Comparison of ENCODE assay signal across 15 cellular contexts in the genomic region with DNA sequence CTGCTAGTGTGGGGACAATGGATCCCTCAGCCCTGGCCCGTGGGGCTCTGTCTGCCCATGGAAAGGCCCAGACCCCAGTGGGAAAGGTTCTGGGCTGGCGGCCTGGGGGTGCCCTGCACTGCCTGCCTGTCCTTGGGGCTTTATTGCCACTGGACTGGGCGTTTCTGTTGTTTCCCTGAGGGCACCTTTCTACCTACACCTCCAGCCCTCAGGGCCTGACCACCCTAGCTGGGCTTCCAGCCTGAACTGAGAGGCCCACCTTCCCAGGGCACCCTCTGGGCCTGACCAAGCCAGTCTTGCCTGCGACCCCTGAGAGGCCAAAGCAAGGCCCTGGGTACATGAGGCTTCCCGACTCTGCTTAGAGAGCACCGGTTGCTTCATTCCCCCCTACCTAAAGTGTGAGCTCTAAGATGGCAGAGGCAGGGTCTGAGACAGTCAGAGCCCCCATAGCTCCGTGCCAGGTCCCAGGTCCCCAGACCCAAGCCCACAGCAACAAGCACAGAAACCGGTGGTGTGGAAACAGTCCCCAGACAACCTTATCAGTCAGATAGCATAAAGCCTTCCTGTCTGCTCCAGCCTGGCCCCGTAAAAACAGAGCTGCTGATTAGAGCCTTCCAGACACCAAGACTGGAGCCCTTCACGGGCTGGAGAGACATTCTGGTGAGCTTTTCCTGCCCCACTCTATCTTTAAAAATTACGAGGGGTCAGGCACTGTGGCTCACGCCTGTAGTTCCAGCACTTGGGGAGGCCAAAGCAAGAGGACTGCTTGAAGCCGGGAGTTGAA.
DNase-seq lines count a peak whose midpoint lies in the region; ATAC-seq, FAIRE-seq and TF ChIP-seq lines count a peak whose summit lies in the region.
"Had no signal": no experiment of that assay in that cellular context is flagged by ENCODE, and none has a peak within 500 bp of the region (broad histone marks: within the 10 kb centered on the region; RNA-seq: fewer than 3 reads in every experiment).

No MANE protein-coding gene starts in this region.

- H3K4me2 ChIP-seq in GM12878 (ENCODE audit: control insufficient read depth, insufficient read depth), result peak overlapping the region; percentile 73
- H3K4me2 ChIP-seq: A549 had no signal

- no peak overlapping the region for H2AFZ ChIP-seq in GM12878 (ENCODE audit: control insufficient read depth, low read depth, low read length)

- no peak for TF ChIP-seq RAD21 in GM12878 (IDR thresholded peaks at IDR 0.05; ENCODE audit: insufficient read depth, low read depth, low read length)

- H3K27ac ChIP-seq in GM12878 (ENCODE audit: control insufficient read depth, insufficient read depth), result peak overlapping the region; percentile 18; the same call in 1 of the 2 replicates
- H3K27ac ChIP-seq in effector memory CD4-positive, alpha-beta T cell (ENCODE audit: insufficient read depth, low read length, poor library complexity, severe bottlenecking), result no peak overlapping the region
- H3K27ac ChIP-seq: A549, breast epithelium, tibial artery had no signal

- no peak overlapping the region for H3K4me3 Mint-ChIP-seq in stimulated activated naive CD8-positive, alpha-beta T cell treated with anti-CD3 and anti-CD28 coated beads, Interleukin-15, amount 100 ng/mL, for 72 hours

- no peaks in the 10 kb centered on the region for H3K27me3 ChIP-seq in GM12878 (replicated peaks in 1 of 2; ENCODE audit: control insufficient read depth in 2 of 2, insufficient read depth in 2 of 2, low read length in 1 of 2)
- H3K27me3 ChIP-seq in effector memory CD4-positive, alpha-beta T cell (replicated peaks; ENCODE audit: control insufficient read depth, insufficient read depth, low read length, poor library complexity, severe bottlenecking), result no peaks in the 10 kb centered on the region
- H3K27me3 ChIP-seq: breast epithelium, tibial artery had no signal

- peaks cover 23% of the 10 kb centered on the region for H3K4me1 ChIP-seq in GM12878 (ENCODE audit: control insufficient read depth, insufficient read depth, low read length)
- H3K4me1 ChIP-seq in effector memory CD4-positive, alpha-beta T cell (ENCODE audit: control insufficient read depth, insufficient read depth, low read length, poor library complexity, severe bottlenecking), result no peaks in the 10 kb centered on the region
- H3K4me1 ChIP-seq: A549, breast epithelium had no signal

- ATAC-seq in stimulated activated naive CD8-positive, alpha-beta T cell treated with anti-CD3 and anti-CD28 coated beads, Interleukin-15, amount 100 ng/mL, for 72 hours, result peak; percentile 24
- ATAC-seq in stimulated activated naive CD8-positive, alpha-beta T cell treated with anti-CD3 and anti-CD28 coated beads, Interleukin-15, Interleukin-2, amounts not matched to agents 100 U/mL and 50 U/mL, for 24 hours, result no peak
- ATAC-seq in GM12878 (peak; percentile 36), left lobe of liver (peak; percentile 59), HG03139 (IDR thresholded peaks at IDR 0.05; ENCODE audit: unreplicated experiment) (no peak)
- ATAC-seq: A549 had no signal

- no peak for TF ChIP-seq EP300 in GM12878 (IDR thresholded peaks at IDR 0.05; ENCODE audit: borderline replicate concordance in 1 of 2, control insufficient read depth in 1 of 2, low read depth in 2 of 2, low read length in 2 of 2)

- POLR2A ChIA-PET in GM12878 (lab: Charles Lee), result interaction anchor here (1.2 kb wide), 1 partner anchor 9 kb away, joined by 4 read pairs; no protein-coding TSS in a partner anchor

- in situ Hi-C loops in GM12878 (cut with MboI), result no loop called here

- no peak for FAIRE-seq in GM12878 (lab: Jason Lieb, UNC)
- FAIRE-seq: A549, endometrium had no signal

- BruUV-seq in GM12878 (replicated peaks; lab: Mats Ljungman, UMichigan), result no TSS peak

- no peak for TF ChIP-seq POLR2A in GM12878 (IDR thresholded peaks at IDR 0.05; ENCODE audit: low read depth, low read length)

- CTCF ChIA-PET in GM12878 (lab: Yijun Ruan, JAX), result interaction anchor here (1.1 to 1.6 kb wide), 6 partner anchors 10 to 499 kb away, joined by 3 to 4 read pairs (median 3); no protein-coding TSS in a partner anchor

- no peaks in the 10 kb centered on the region for H3K79me2 ChIP-seq in GM12878 (ENCODE audit: control insufficient read depth, insufficient read depth, low read length)

- no peak overlapping the region; the same call in 1 of the 2 replicates for H3K9ac ChIP-seq in GM12878 (ENCODE audit: control insufficient read depth, insufficient read depth, low read length)

- no peaks in the 10 kb centered on the region; the same call in 2 of the 3 replicates for H3K9me3 ChIP-seq in GM12878 (replicated peaks; ENCODE audit: control insufficient read depth, insufficient read depth, low read length)
- H3K9me3 ChIP-seq in effector memory CD4-positive, alpha-beta T cell (ENCODE audit: control insufficient read depth, low read length), result no peaks in the 10 kb centered on the region
- H3K9me3 ChIP-seq: A549, breast epithelium, Caco-2, tibial artery had no signal

- H3K4me3 ChIP-seq in GM12878, result no peak overlapping the region
- H3K4me3 ChIP-seq in effector memory CD4-positive, alpha-beta T cell (ENCODE audit: insufficient read depth, low read depth, low read length, poor library complexity, severe bottlenecking), result no peak overlapping the region
- H3K4me3 ChIP-seq: A549, breast epithelium, tibial artery had no signal

- no peaks in the 10 kb centered on the region for H3K27me3 Mint-ChIP-seq in stimulated activated naive CD8-positive, alpha-beta T cell treated with anti-CD3 and anti-CD28 coated beads, Interleukin-15, amount 100 ng/mL, for 72 hours

- intact Hi-C loops in GM12878 (cut with micrococcal nuclease; ENCODE audit: unreplicated experiment), result no loop called here

- SMC1A ChIA-PET in GM12878 (lab: Charles Lee; ENCODE audit: uncharacterized antibody, unreplicated experiment), result interaction anchor here (0.9 to 2.7 kb wide), 10 partner anchors 9 to 99 kb away, joined by 3 to 22 read pairs (median 4); no protein-coding TSS in a partner anchor

- no peaks in the 10 kb centered on the region for H4K20me1 ChIP-seq in GM12878 (ENCODE audit: control insufficient read depth, insufficient read depth)

- DNase-seq in stimulated activated naive CD8-positive, alpha-beta T cell treated with anti-CD3 and anti-CD28 coated beads, Interleukin-15, amount 100 ng/mL, for 72 hours, result no peak
- DNase-seq in stimulated activated naive CD8-positive, alpha-beta T cell treated with anti-CD3 and anti-CD28 coated beads, Interleukin-15, Interleukin-2, amounts not matched to agents 100 U/mL and 50 U/mL, for 24 hours, result no peak
- DNase-seq in GM12878 (ENCODE audit: low read depth, low spot score), result no peak
- no peak for DNase-seq in left lobe of liver (ENCODE audit: low spot score)
- no peak for DNase-seq in middle frontal gyrus (ENCODE audit: extremely low spot score, low spot score)
- no peak for DNase-seq in NCI-H524 treated with DMSO at 0.1 percent for 48 hours (lab: John Stamatoyannopoulos, UW)
- no peak for DNase-seq in effector memory CD4-positive, alpha-beta T cell
- DNase-seq: activated CD4-positive, alpha-beta T cell treated with anti-CD3 and anti-CD28 coated beads, Interleukin-2, amount 50 U/mL, for 48 hours; Caco-2; NCI-H226 had no signal

- RAD21 ChIA-PET in GM12878 (lab: Charles Lee; ENCODE audit: unreplicated experiment), result interaction anchor here (0.9 to 1.9 kb wide), 2 partner anchors 10 to 23 kb away, joined by 3 to 7 read pairs; no protein-coding TSS in a partner anchor

- no peak for TF ChIP-seq CTCF in GM12878 (IDR thresholded peaks at IDR 0.05 in 2 of 3, conservative IDR thresholded peaks at IDR 0.05 in 1 of 3; ENCODE audit: control insufficient read depth in 2 of 3, extremely low read depth in 1 of 3, insufficient read depth in 1 of 3, low read depth in 3 of 3, low read length in 3 of 3)

- 63% methylated on average over 13 of the region's 13 CpGs for WGBS in GM12878 (ENCODE audit: insufficient coverage, insufficient replicate concordance, low lambda C conversion rate, missing lambda C conversion rate)

- no peaks in the 10 kb centered on the region for H3K9me3 Mint-ChIP-seq in stimulated activated naive CD8-positive, alpha-beta T cell treated with anti-CD3 and anti-CD28 coated beads, Interleukin-15, amount 100 ng/mL, for 72 hours

- no peaks in the 10 kb centered on the region for H3K36me3 ChIP-seq in GM12878 (ENCODE audit: control insufficient read depth in 2 of 2, insufficient read depth in 2 of 2, low read length in 1 of 2)
- no peaks in the 10 kb centered on the region for H3K36me3 ChIP-seq in effector memory CD4-positive, alpha-beta T cell (ENCODE audit: control insufficient read depth, insufficient read depth, low read length)
- H3K36me3 ChIP-seq: breast epithelium, tibial artery had no signal

- H3K4me1 Mint-ChIP-seq in stimulated activated naive CD8-positive, alpha-beta T cell treated with anti-CD3 and anti-CD28 coated beads, Interleukin-15, amount 100 ng/mL, for 72 hours, result peaks cover 38% of the 10 kb centered on the region

- no peak overlapping the region for H3K27ac Mint-ChIP-seq in stimulated activated naive CD8-positive, alpha-beta T cell treated with anti-CD3 and anti-CD28 coated beads, Interleukin-15, amount 100 ng/mL, for 72 hours

TF ChIP-seq in GM12878, 131 proteins besides CTCF, POLR2A, EP300 and RAD21 (continues in another document):
- TF ChIP-seq CREM (IDR thresholded peaks at IDR 0.05; ENCODE audit: low read depth) (no peak), SUPT20H (IDR thresholded peaks at IDR 0.05; ENCODE audit: borderline replicate concordance, control insufficient read depth, low read depth, low read length) (no peak)
- TF ChIP-seq, protein P1, sequence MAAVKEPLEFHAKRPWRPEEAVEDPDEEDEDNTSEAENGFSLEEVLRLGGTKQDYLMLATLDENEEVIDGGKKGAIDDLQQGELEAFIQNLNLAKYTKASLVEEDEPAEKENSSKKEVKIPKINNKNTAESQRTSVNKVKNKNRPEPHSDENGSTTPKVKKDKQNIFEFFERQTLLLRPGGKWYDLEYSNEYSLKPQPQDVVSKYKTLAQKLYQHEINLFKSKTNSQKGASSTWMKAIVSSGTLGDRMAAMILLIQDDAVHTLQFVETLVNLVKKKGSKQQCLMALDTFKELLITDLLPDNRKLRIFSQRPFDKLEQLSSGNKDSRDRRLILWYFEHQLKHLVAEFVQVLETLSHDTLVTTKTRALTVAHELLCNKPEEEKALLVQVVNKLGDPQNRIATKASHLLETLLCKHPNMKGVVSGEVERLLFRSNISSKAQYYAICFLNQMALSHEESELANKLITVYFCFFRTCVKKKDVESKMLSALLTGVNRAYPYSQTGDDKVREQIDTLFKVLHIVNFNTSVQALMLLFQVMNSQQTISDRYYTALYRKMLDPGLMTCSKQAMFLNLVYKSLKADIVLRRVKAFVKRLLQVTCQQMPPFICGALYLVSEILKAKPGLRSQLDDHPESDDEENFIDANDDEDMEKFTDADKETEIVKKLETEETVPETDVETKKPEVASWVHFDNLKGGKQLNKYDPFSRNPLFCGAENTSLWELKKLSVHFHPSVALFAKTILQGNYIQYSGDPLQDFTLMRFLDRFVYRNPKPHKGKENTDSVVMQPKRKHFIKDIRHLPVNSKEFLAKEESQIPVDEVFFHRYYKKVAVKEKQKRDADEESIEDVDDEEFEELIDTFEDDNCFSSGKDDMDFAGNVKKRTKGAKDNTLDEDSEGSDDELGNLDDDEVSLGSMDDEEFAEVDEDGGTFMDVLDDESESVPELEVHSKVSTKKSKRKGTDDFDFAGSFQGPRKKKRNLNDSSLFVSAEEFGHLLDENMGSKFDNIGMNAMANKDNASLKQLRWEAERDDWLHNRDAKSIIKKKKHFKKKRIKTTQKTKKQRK (IDR thresholded peaks at IDR 0.05; ENCODE audit: low read depth, low read length), result no peak

Comparison
In these comparisons a context has a peak if more than half of its experiments do, and no peak if none do; other contexts are left out.
1. ATAC-seq: peak in stimulated activated naive CD8-positive, alpha-beta T cell treated with anti-CD3 and anti-CD28 coated beads, Interleukin-15, amount 100 ng/mL, for 72 hours (single experiment), GM12878 (single experiment) and left lobe of liver (single experiment); none in stimulated activated naive CD8-positive, alpha-beta T cell treated with anti-CD3 and anti-CD28 coated beads, Interleukin-15, Interleukin-2, amounts not matched to agents 100 U/mL and 50 U/mL, for 24 hours (single experiment) and HG03139 (single experiment).